Comparison of ENCODE assay signal across 8 cellular contexts in the genomic region with DNA sequence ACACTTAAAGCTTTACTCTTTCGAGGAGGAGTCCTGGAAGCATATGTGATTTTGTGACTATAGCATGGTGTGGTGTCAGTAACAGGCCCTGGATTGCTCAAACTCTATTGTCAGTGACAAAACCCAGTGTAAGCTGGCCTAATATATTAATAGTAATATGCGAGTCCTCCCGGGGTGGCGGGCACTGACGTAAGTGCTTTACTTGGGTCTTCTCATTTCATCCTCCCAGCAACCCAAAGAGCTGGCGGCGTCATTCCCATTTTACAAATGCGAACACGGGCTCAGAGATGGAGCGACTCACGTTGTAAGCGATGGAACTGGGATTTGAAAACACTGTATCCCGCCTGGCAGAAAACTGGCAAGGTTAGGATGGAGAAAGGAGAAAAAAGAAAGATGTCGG. TPM values are rescaled to one million over a fixed set of nuclear protein-coding genes. Genes with fewer than 3 reads are reported as not detected.
DNase-seq lines count a peak whose midpoint lies in the region; ATAC-seq and FAIRE-seq lines count a peak whose summit lies in the region.

No MANE protein-coding gene starts in this region.

- H3K27me3 ChIP-seq in subcutaneous abdominal adipose tissue (ENCODE audit: control insufficient read depth in 5 of 5, insufficient read depth in 4 of 5, low read length in 5 of 5), result no peaks in the 10 kb centered on the region

- peak overlapping the region; percentile 95 for H3K4me3 Mint-ChIP-seq in activated CD8-positive, alpha-beta T cell treated with anti-CD3 and anti-CD28 coated beads, Interleukin-2, amount 10 ng/mL, durations not matched to agents 7 days and 5 days

- CTCF ChIA-PET in activated CD8-positive, alpha-beta T cell treated with anti-CD3 and anti-CD28 coated beads, Interleukin-2, amount 10 ng/mL, durations not matched to agents 7 days and 5 days (lab: Charles Lee), result interaction anchor here (1.3 kb wide), 1 partner anchor 28 kb away, joined by 3 read pairs; no protein-coding TSS in a partner anchor

- H3K9me3 ChIP-seq in iPS-18c (ENCODE audit: control insufficient read depth, insufficient read depth, low read length) (no peaks in the 10 kb centered on the region), subcutaneous abdominal adipose tissue (ENCODE audit: control insufficient read depth in 5 of 5, low read length in 5 of 5) (no peaks in the 10 kb centered on the region)

- H3K4me1 Mint-ChIP-seq in activated CD8-positive, alpha-beta T cell treated with anti-CD3 and anti-CD28 coated beads, Interleukin-2, amount 10 ng/mL, durations not matched to agents 7 days and 5 days (ENCODE audit: low read depth), result peaks cover 65% of the 10 kb centered on the region

- H3K27ac Mint-ChIP-seq in activated CD8-positive, alpha-beta T cell treated with anti-CD3 and anti-CD28 coated beads, Interleukin-2, amount 10 ng/mL, durations not matched to agents 7 days and 5 days, result peak overlapping the region; percentile 98

- H3K4me3 ChIP-seq in iPS-18c (ENCODE audit: insufficient read depth, low read depth, low read length) (peak overlapping the region; percentile 94), subcutaneous abdominal adipose tissue (ENCODE audit: low read depth in 1 of 5, low read length in 5 of 5) (peak overlapping the region; percentile 84 to 98 (median 94))

- no peak for ATAC-seq in activated CD8-positive, alpha-beta T cell treated with anti-CD3 and anti-CD28 coated beads, Interleukin-2, amount 10 ng/mL, durations not matched to agents 7 days and 5 days
- no peak for ATAC-seq in HG03354 (IDR thresholded peaks at IDR 0.05; ENCODE audit: poor library complexity, severe bottlenecking, unreplicated experiment)

- H3K36me3 Mint-ChIP-seq in activated CD8-positive, alpha-beta T cell treated with anti-CD3 and anti-CD28 coated beads, Interleukin-2, amount 10 ng/mL, durations not matched to agents 7 days and 5 days (ENCODE audit: low read depth), result peaks cover 41% of the 10 kb centered on the region

- peak; percentile 39 for DNase-seq in SIG-M5 treated with dmso at 0.1 percent for 504 hours (lab: John Stamatoyannopoulos, UW; ENCODE audit: unreplicated experiment)
- no peak for DNase-seq in SIG-M5 (lab: John Stamatoyannopoulos, UW)
- DNase-seq in activated CD8-positive, alpha-beta T cell treated with anti-CD3 and anti-CD28 coated beads, Interleukin-2, amount 10 ng/mL, durations not matched to agents 7 days and 5 days, result no peak
- no peak for DNase-seq in RCC 7860 (ENCODE audit: low spot score)
- DNase-seq in NCI-H1930 (lab: John Stamatoyannopoulos, UW), result no peak

- H3K9me3 Mint-ChIP-seq in activated CD8-positive, alpha-beta T cell treated with anti-CD3 and anti-CD28 coated beads, Interleukin-2, amount 10 ng/mL, durations not matched to agents 7 days and 5 days (ENCODE audit: insufficient read depth), result no peaks in the 10 kb centered on the region

- H3K27ac ChIP-seq in subcutaneous abdominal adipose tissue (ENCODE audit: low read depth, low read length), result peak overlapping the region; percentile 76

- no peak for FAIRE-seq in RCC 7860 (lab: Jason Lieb, UNC)

- no peaks in the 10 kb centered on the region for H3K27me3 Mint-ChIP-seq in activated CD8-positive, alpha-beta T cell treated with anti-CD3 and anti-CD28 coated beads, Interleukin-2, amount 10 ng/mL, durations not matched to agents 7 days and 5 days (ENCODE audit: low read depth)

- peak overlapping the region in 4 of 5 donors; percentile 36 to 75 (median 68) for H3K9ac ChIP-seq in subcutaneous abdominal adipose tissue (ENCODE audit: low read length in 5 of 5)

- H3K4me1 ChIP-seq in subcutaneous abdominal adipose tissue (ENCODE audit: control insufficient read depth in 5 of 5, insufficient read depth in 5 of 5, low read length in 5 of 5), result peaks cover 2 to 52% (median 34%) of the 10 kb centered on the region in 5 donors

- POLR2A ChIA-PET in activated CD8-positive, alpha-beta T cell treated with anti-CD3 and anti-CD28 coated beads, Interleukin-2, amount 10 ng/mL, durations not matched to agents 7 days and 5 days (lab: Charles Lee), result no interaction called here

- H3K36me3 ChIP-seq in subcutaneous abdominal adipose tissue (ENCODE audit: control insufficient read depth in 5 of 5, insufficient read depth in 5 of 5, low read length in 5 of 5), result peaks cover 0 to 13% (median 8%) of the 10 kb centered on the region in 5 donors

RNA-seq across cellular contexts. Expression of a gene that starts 0.6 kb away (rescaled TPM):
- 10 to 100 TPM; 49.3 to 55.9 TPM for total RNA-seq in activated CD8-positive, alpha-beta T cell treated with anti-CD3 and anti-CD28 coated beads, Interleukin-2, amount 10 ng/mL, durations not matched to agents 7 days and 5 days

RNA-seq across cellular contexts. Expression of a gene that starts 28.8 kb away (rescaled TPM):
- total RNA-seq in activated CD8-positive, alpha-beta T cell treated with anti-CD3 and anti-CD28 coated beads, Interleukin-2, amount 10 ng/mL, durations not matched to agents 7 days and 5 days, result 10 to 100 TPM; 35.0 to 35.5 TPM

RNA-seq across cellular contexts. Expression of a gene that starts 41.4 kb away (rescaled TPM):
- not detected for total RNA-seq in activated CD8-positive, alpha-beta T cell treated with anti-CD3 and anti-CD28 coated beads, Interleukin-2, amount 10 ng/mL, durations not matched to agents 7 days and 5 days
